ENCODE assay signal across 22 cellular contexts in genomic region chr17:1940810-1941185, GRCh38.
DNase-seq lines count a peak whose midpoint lies in the region; ATAC-seq, FAIRE-seq and TF ChIP-seq lines count a peak whose summit lies in the region.
"Had no signal": no experiment of that assay in that cellular context is flagged by ENCODE, and none has a peak within 500 bp of the region (broad histone marks: within the 10 kb centered on the region; RNA-seq: fewer than 3 reads in every experiment).

No MANE protein-coding gene starts in this region.

- TF ChIP-seq CTCF in D721Med (IDR thresholded peaks at IDR 0.05; ENCODE audit: insufficient read depth, missing control alignments): no peak
- TF ChIP-seq CTCF in OCI-LY3 (IDR thresholded peaks at IDR 0.05; ENCODE audit: low read depth, low read length): no peak
- no peak for TF ChIP-seq CTCF in nephron (IDR thresholded peaks at IDR 0.05; ENCODE audit: unreplicated experiment in 3 of 3)
- no peak for TF ChIP-seq CTCF in chondrocyte (IDR thresholded peaks at IDR 0.05)
- TF ChIP-seq CTCF in upper lobe of right lung (IDR thresholded peaks at IDR 0.05): no peak
- no peak for TF ChIP-seq CTCF in upper lobe of left lung (IDR thresholded peaks at IDR 0.05)

- TF ChIP-seq EP300 in upper lobe of left lung (IDR thresholded peaks at IDR 0.05): no peak

- H3K36me3 Mint-ChIP-seq in nephron (ENCODE audit: low read depth) (no peaks in the 10 kb centered on the region), chondrocyte (ENCODE audit: low read depth) (no peaks in the 10 kb centered on the region)

- H3K9me3 ChIP-seq in OCI-LY3 (ENCODE audit: insufficient read depth, low read length): no peaks in the 10 kb centered on the region
- no peaks in the 10 kb centered on the region for H3K9me3 ChIP-seq in skeletal muscle tissue (ENCODE audit: control insufficient read depth in 3 of 3, low read length in 3 of 3)
- no peaks in the 10 kb centered on the region for H3K9me3 ChIP-seq in upper lobe of right lung
- no peaks in the 10 kb centered on the region for H3K9me3 ChIP-seq in upper lobe of left lung
- H3K9me3 ChIP-seq: HAP-1 had no signal

- peaks cover 5% of the 10 kb centered on the region; the same call in 1 of the 2 replicates for H3K79me2 ChIP-seq in OCI-LY3 (ENCODE audit: low read length)

- WGBS in upper lobe of left lung, 2 donors: 68 to 84% methylated on average over 9 to 10 of the region's 10 CpGs

- intact Hi-C loops in upper lobe of right lung (cut with DNase I): no loop called here

- H3K27ac ChIP-seq in OCI-LY3 (ENCODE audit: low read length) (peak overlapping the region; percentile 77), skeletal muscle tissue (ENCODE audit: low read depth, low read length) (peak overlapping the region; percentile 94), upper lobe of right lung (no peak overlapping the region), upper lobe of left lung (no peak overlapping the region)
- H3K27ac ChIP-seq: HL-60, KMS-11 had no signal

- H3K36me3 ChIP-seq in OCI-LY3 (replicated peaks; ENCODE audit: low read depth, low read length) (no peaks in the 10 kb centered on the region), skeletal muscle tissue (ENCODE audit: control insufficient read depth in 3 of 3, insufficient read depth in 3 of 3, low read length in 3 of 3) (no peaks in the 10 kb centered on the region), upper lobe of right lung (no peaks in the 10 kb centered on the region), upper lobe of left lung (no peaks in the 10 kb centered on the region)
- H3K36me3 ChIP-seq: HAP-1 had no signal

- H3K4me3 ChIP-seq in OCI-LY3 (ENCODE audit: low read length) (peak overlapping the region; percentile 77), skeletal muscle tissue (ENCODE audit: low read length in 3 of 3) (no peak overlapping the region), upper lobe of right lung (no peak overlapping the region), upper lobe of left lung (no peak overlapping the region)
- H3K4me3 ChIP-seq: GM12878, HAP-1 had no signal

- H3K4me3 Mint-ChIP-seq in nephron: peak overlapping the region in 1 of 3 experiments; percentile 38
- no peak overlapping the region for H3K4me3 Mint-ChIP-seq in chondrocyte (ENCODE audit: unreplicated experiment)
- H3K4me3 Mint-ChIP-seq: CD4-positive, alpha-beta T cell had no signal

- no peak for FAIRE-seq in D721Med (lab: Jason Lieb, UNC)
- FAIRE-seq: GM12878, GM19239 had no signal

- H3K9ac ChIP-seq in OCI-LY3 (ENCODE audit: low read length): peak overlapping the region; percentile 78
- peak overlapping the region in 1 of 3 donors; percentile 65 for H3K9ac ChIP-seq in skeletal muscle tissue (ENCODE audit: low read depth in 1 of 3, low read length in 3 of 3)
- H3K9ac ChIP-seq: KMS-11 had no signal

- H3K27ac Mint-ChIP-seq in nephron (peak overlapping the region; percentile 64 to 80 (median 74)), chondrocyte (ENCODE audit: unreplicated experiment) (no peak overlapping the region)
- H3K27ac Mint-ChIP-seq: CD4-positive, alpha-beta T cell had no signal

- H3K9me3 Mint-ChIP-seq in nephron (no peaks in the 10 kb centered on the region), chondrocyte (ENCODE audit: low read depth) (no peaks in the 10 kb centered on the region)
- H3K9me3 Mint-ChIP-seq: CD4-positive, alpha-beta T cell had no signal

- H3K27me3 ChIP-seq in OCI-LY3 (ENCODE audit: low read depth, low read length): no peaks in the 10 kb centered on the region
- H3K27me3 ChIP-seq in skeletal muscle tissue (ENCODE audit: control insufficient read depth in 3 of 3, insufficient read depth in 3 of 3, low read length in 3 of 3): peaks cover 0 to 7% (median 4%) of the 10 kb centered on the region in 3 donors
- no peaks in the 10 kb centered on the region for H3K27me3 ChIP-seq in upper lobe of right lung
- no peaks in the 10 kb centered on the region for H3K27me3 ChIP-seq in upper lobe of left lung

- no peak for TF ChIP-seq POLR2A in upper lobe of left lung (IDR thresholded peaks at IDR 0.05)

- H3K4me1 Mint-ChIP-seq in nephron (peaks cover 22% of the 10 kb centered on the region), chondrocyte (ENCODE audit: low read depth) (no peaks in the 10 kb centered on the region)

- no peak overlapping the region; the same call in 1 of the 2 replicates for H2AFZ ChIP-seq in OCI-LY3 (ENCODE audit: low read depth, low read length)

- H3K4me2 ChIP-seq in OCI-LY3 (ENCODE audit: low read length): peak overlapping the region; percentile 98
- H3K4me2 ChIP-seq: KMS-11 had no signal

- no peak for ATAC-seq in upper lobe of right lung
- ATAC-seq in upper lobe of left lung (ENCODE audit: low FRiP score in 2 of 2): no peak
- ATAC-seq: GM12878 had no signal

- H3K27me3 Mint-ChIP-seq in nephron (ENCODE audit: low read depth) (peaks cover 24% of the 10 kb centered on the region), chondrocyte (ENCODE audit: low read depth) (no peaks in the 10 kb centered on the region)
- H3K27me3 Mint-ChIP-seq: CD4-positive, alpha-beta T cell had no signal

- H4K20me1 ChIP-seq in OCI-LY3 (ENCODE audit: insufficient read depth, low read length): no peaks in the 10 kb centered on the region

- H3K4me1 ChIP-seq in OCI-LY3 (ENCODE audit: low read length): peaks cover 45% of the 10 kb centered on the region
- peaks cover 16 to 30% (median 18%) of the 10 kb centered on the region in 3 donors for H3K4me1 ChIP-seq in skeletal muscle tissue (ENCODE audit: control insufficient read depth in 3 of 3, insufficient read depth in 3 of 3, low read length in 3 of 3)
- no peaks in the 10 kb centered on the region for H3K4me1 ChIP-seq in upper lobe of right lung
- H3K4me1 ChIP-seq in upper lobe of left lung: peaks cover 0 to 15% (median 4%) of the 10 kb centered on the region in 4 donors
- H3K4me1 ChIP-seq: HAP-1 had no signal

- peak; percentile 75 for DNase-seq in D721Med (ENCODE audit: insufficient read length, low spot score)
- DNase-seq in chondrocyte (ENCODE audit: low spot score): no peak
- no peak for DNase-seq in upper lobe of right lung
- DNase-seq in upper lobe of left lung: no peak
- DNase-seq: ACHN; AML-193; CD4-positive, alpha-beta T cell; GF-D8; NCI-H1417; NCI-H1930; NCI-H69; NK-92 treated with Interleukin-12 subunit alpha and Interleukin-12 subunit beta, amount 100 ng/mL, for 24 hours; OCI-M1; Right ventricle myocardium superior had no signal

Comparison
In these comparisons a context has a peak if more than half of its experiments do, and no peak if none do; other contexts are left out.
1. H3K27ac ChIP-seq: peak in OCI-LY3 (single experiment) and skeletal muscle tissue (single experiment); none in upper lobe of right lung (single experiment) and upper lobe of left lung (0 of 4).